18 cellular contexts compared by ENCODE assay signal in genomic region chr2:128372621-128373341, GRCh38. TPM values are rescaled to one million over a fixed set of nuclear protein-coding genes. Genes with fewer than 3 reads are reported as not detected.
DNase-seq lines count a peak whose midpoint lies in the region; ATAC-seq and TF ChIP-seq lines count a peak whose summit lies in the region.
"Had no signal": no experiment of that assay in that cellular context is flagged by ENCODE, and none has a peak within 500 bp of the region (broad histone marks: within the 10 kb centered on the region; RNA-seq: fewer than 3 reads in every experiment).

No MANE protein-coding gene starts in this region.

- WGBS in upper lobe of left lung, 2 donors, result 87 to 89% methylated on average over 23 to 24 of the region's 24 CpGs

- H3K27me3 Mint-ChIP-seq in natural killer cell (ENCODE audit: low read depth in 2 of 2), result peaks cover 0 to 3% of the 10 kb centered on the region in 2 donors

- no peaks in the 10 kb centered on the region for H3K9me3 Mint-ChIP-seq in natural killer cell
- H3K9me3 Mint-ChIP-seq: activated T-helper 2 cell treated with anti-CD3 and anti-CD28 coated beads, Interferon-gamma antibody, Interleukin-2, Interleukin-4, amounts not matched to agents 10 μg/mL and 5 μg/mL and 100 μg/mL, durations not matched to agents 14 hours and 24 hours and 36 hours had no signal

- TF ChIP-seq EP300 in upper lobe of left lung (IDR thresholded peaks at IDR 0.05), result no peak

- ATAC-seq in natural killer cell (peak; percentile 40 to 77 (median 46)), upper lobe of left lung (ENCODE audit: low FRiP score in 2 of 2) (no peak), left lobe of liver (no peak)
- ATAC-seq: heart left ventricle, Panc1 had no signal

- H3K27ac ChIP-seq in upper lobe of left lung, result no peak overlapping the region
- H3K27ac ChIP-seq: heart left ventricle, thoracic aorta had no signal

- no peak overlapping the region for H3K4me3 ChIP-seq in upper lobe of left lung
- H3K4me3 ChIP-seq: heart left ventricle, thoracic aorta had no signal

- H3K27me3 ChIP-seq in upper lobe of left lung, result no peaks in the 10 kb centered on the region
- H3K27me3 ChIP-seq: heart left ventricle had no signal

- TF ChIP-seq POLR2A in upper lobe of left lung (IDR thresholded peaks at IDR 0.05), result no peak

- no peaks in the 10 kb centered on the region for H3K36me3 Mint-ChIP-seq in natural killer cell

- H3K27ac Mint-ChIP-seq in natural killer cell, result no peak overlapping the region
- H3K27ac Mint-ChIP-seq: activated T-helper 2 cell treated with anti-CD3 and anti-CD28 coated beads, Interferon-gamma antibody, Interleukin-2, Interleukin-4, amounts not matched to agents 10 μg/mL and 5 μg/mL and 100 μg/mL, durations not matched to agents 14 hours and 24 hours and 36 hours had no signal

- peak; percentile 60 for DNase-seq in activated effector memory CD4-positive, alpha-beta T cell treated with anti-CD3 and anti-CD28 coated beads, Interleukin-2, amount 50 U/mL, for 16 hours
- no peak for DNase-seq in activated effector memory CD4-positive, alpha-beta T cell treated with Interleukin-2 at 50 U/mL for 16 hours
- DNase-seq in activated gamma-delta T cell (lab: John Stamatoyannopoulos, UW) (peak; percentile 53), natural killer cell (peak; percentile 36), upper lobe of left lung (peak; percentile 7 to 83), left lobe of liver (ENCODE audit: low spot score) (no peak), OCI-M1 (lab: John Stamatoyannopoulos, UW) (no peak), NCI-H1417 (lab: John Stamatoyannopoulos, UW) (no peak)
- DNase-seq: COR-L47; GDM1; kidney glomerular epithelial cell; NCI-H2029; NCI-H526; stimulated activated CD4-positive, alpha-beta T cell treated with anti-CD3 and anti-CD28 coated beads, Interleukin-12 subunit alpha, Interleukin-12 subunit beta, amount 100 ng/mL, for 4 hours had no signal

- TF ChIP-seq CTCF in natural killer cell (IDR thresholded peaks at IDR 0.05) (no peak), upper lobe of left lung (IDR thresholded peaks at IDR 0.05) (no peak)

- H3K4me3 Mint-ChIP-seq in natural killer cell, result peak overlapping the region; percentile 31

- H3K9me3 ChIP-seq in upper lobe of left lung, result no peaks in the 10 kb centered on the region
- H3K9me3 ChIP-seq: heart left ventricle, thoracic aorta had no signal

- no peaks in the 10 kb centered on the region for H3K36me3 ChIP-seq in upper lobe of left lung
- H3K36me3 ChIP-seq: heart left ventricle, thoracic aorta had no signal

- intact Hi-C loops in natural killer cell (cut with micrococcal nuclease), result no loop called here

- H3K4me1 ChIP-seq in upper lobe of left lung, result peaks cover 23 to 57% (median 35%) of the 10 kb centered on the region in 4 donors

- H3K4me1 Mint-ChIP-seq in natural killer cell, result peaks cover 17 to 21% of the 10 kb centered on the region in 2 donors

RNA-seq across cellular contexts. Expression of gene HS6ST1, which starts 54.1 kb away (rescaled TPM):
- total RNA-seq in natural killer cell, result 10 to 100 TPM; 18.9 to 35.9 (median 28.8) TPM
- 10 to 100 TPM; 24.0 to 96.8 (median 37.0) TPM for total RNA-seq in upper lobe of left lung
- 21.8 TPM for total RNA-seq in left lobe of liver

Comparison
In these comparisons a context has a peak if more than half of its experiments do, and no peak if none do; other contexts are left out.
1. DNase-seq: peak in activated effector memory CD4-positive, alpha-beta T cell treated with anti-CD3 and anti-CD28 coated beads, Interleukin-2, amount 50 U/mL, for 16 hours (single experiment), activated gamma-delta T cell (single experiment), natural killer cell (single experiment) and upper lobe of left lung (2 of 2); none in activated effector memory CD4-positive, alpha-beta T cell treated with Interleukin-2 at 50 U/mL for 16 hours (single experiment), left lobe of liver (single experiment), OCI-M1 (single experiment) and NCI-H1417 (0 of 3).
2. ATAC-seq: peak in natural killer cell (3 of 3); none in upper lobe of left lung (0 of 2) and left lobe of liver (single experiment).